In genomic region chr3:45537960-45538640, GRCh38 we compare ENCODE assay signal across 7 cellular contexts. TPM values are rescaled to one million over a fixed set of nuclear protein-coding genes. Genes with fewer than 3 reads are reported as not detected.
DNase-seq lines count a peak whose midpoint lies in the region; ATAC-seq and TF ChIP-seq lines count a peak whose summit lies in the region.

No MANE protein-coding gene starts in this region.

- H3K27me3 ChIP-seq in lower lobe of right lung (ENCODE audit: low read depth) (no peaks in the 10 kb centered on the region), upper lobe of left lung (no peaks in the 10 kb centered on the region), BE2C (no peaks in the 10 kb centered on the region)

- peak in 1 of 2 donors; percentile 11 for ATAC-seq in lower lobe of right lung
- ATAC-seq in upper lobe of left lung (ENCODE audit: low FRiP score in 2 of 2) = peak in 1 of 2 donors; percentile 62
- no peak for ATAC-seq in activated T-cell treated with anti-CD3 and anti-CD28 coated beads, Interleukin-2, amount 50 U/mL, for 72 hours (replicated peaks in 1 of 2)

- peak; percentile 35 for DNase-seq in NCI-H1694 (lab: John Stamatoyannopoulos, UW)
- DNase-seq in dermis microvascular lymphatic vessel endothelial cell (ENCODE audit: low read depth in 2 of 2) = peak; percentile 47 to 73
- no peak for DNase-seq in lower lobe of right lung
- DNase-seq in upper lobe of left lung = no peak
- DNase-seq in progenitor cell of endocrine pancreas (ENCODE audit: low spot score, unreplicated experiment) = no peak
- DNase-seq in activated T-cell treated with anti-CD3 and anti-CD28 coated beads, Interleukin-2, amount 50 U/mL, for 72 hours = no peak
- no peak for DNase-seq in BE2C

- no peaks in the 10 kb centered on the region for H3K27me3 Mint-ChIP-seq in progenitor cell of endocrine pancreas
- no peaks in the 10 kb centered on the region for H3K27me3 Mint-ChIP-seq in activated T-cell treated with anti-CD3 and anti-CD28 coated beads, Interleukin-2, amount 50 U/mL, for 72 hours (ENCODE audit: low read depth)

- H3K4me1 ChIP-seq in lower lobe of right lung = peaks cover 54% of the 10 kb centered on the region
- peaks cover 34 to 57% (median 53%) of the 10 kb centered on the region in 4 donors for H3K4me1 ChIP-seq in upper lobe of left lung
- no peaks in the 10 kb centered on the region for H3K4me1 ChIP-seq in BE2C

- H3K4me3 ChIP-seq in lower lobe of right lung = no peak overlapping the region
- no peak overlapping the region for H3K4me3 ChIP-seq in upper lobe of left lung
- no peak overlapping the region for H3K4me3 ChIP-seq in BE2C (ENCODE audit: low read depth, low read length)

- whole genome bisulfite sequencing in upper lobe of left lung, 2 donors = 37 to 46% methylated on average over 6 to 8 of the region's 8 CpGs

- H3K36me3 ChIP-seq in lower lobe of right lung = peaks cover 4% of the 10 kb centered on the region
- no peaks in the 10 kb centered on the region for H3K36me3 ChIP-seq in upper lobe of left lung
- no peaks in the 10 kb centered on the region for H3K36me3 ChIP-seq in BE2C

- H3K9me3 ChIP-seq in lower lobe of right lung (no peaks in the 10 kb centered on the region), upper lobe of left lung (no peaks in the 10 kb centered on the region), BE2C (no peaks in the 10 kb centered on the region)

- no peak overlapping the region for H3K4me3 Mint-ChIP-seq in progenitor cell of endocrine pancreas (ENCODE audit: low read depth)
- H3K4me3 Mint-ChIP-seq in activated T-cell treated with anti-CD3 and anti-CD28 coated beads, Interleukin-2, amount 50 U/mL, for 72 hours = no peak overlapping the region

- TF ChIP-seq CTCF in lower lobe of right lung (IDR thresholded peaks at IDR 0.05) = no peak
- TF ChIP-seq CTCF in upper lobe of left lung (IDR thresholded peaks at IDR 0.05) = no peak
- no peak for TF ChIP-seq CTCF in progenitor cell of endocrine pancreas (IDR thresholded peaks at IDR 0.05; ENCODE audit: unreplicated experiment)
- no peak for TF ChIP-seq CTCF in BE2C (IDR thresholded peaks at IDR 0.05; ENCODE audit: low read depth, low read length)

- TF ChIP-seq POLR2A in upper lobe of left lung (IDR thresholded peaks at IDR 0.05) = no peak

- no peaks in the 10 kb centered on the region for H3K9me3 Mint-ChIP-seq in progenitor cell of endocrine pancreas (ENCODE audit: low read depth)
- no peaks in the 10 kb centered on the region for H3K9me3 Mint-ChIP-seq in activated T-cell treated with anti-CD3 and anti-CD28 coated beads, Interleukin-2, amount 50 U/mL, for 72 hours

- intact Hi-C loops in lower lobe of right lung (cut with DNase I) = no loop called here

- no peak overlapping the region for H3K27ac Mint-ChIP-seq in progenitor cell of endocrine pancreas
- no peak overlapping the region for H3K27ac Mint-ChIP-seq in activated T-cell treated with anti-CD3 and anti-CD28 coated beads, Interleukin-2, amount 50 U/mL, for 72 hours

- peak overlapping the region; percentile 50 for H3K27ac ChIP-seq in lower lobe of right lung
- peak overlapping the region; percentile 11 to 69 (median 58) for H3K27ac ChIP-seq in upper lobe of left lung

- H3K4me1 Mint-ChIP-seq in progenitor cell of endocrine pancreas (ENCODE audit: low read depth) = peaks cover 4% of the 10 kb centered on the region
- H3K4me1 Mint-ChIP-seq in activated T-cell treated with anti-CD3 and anti-CD28 coated beads, Interleukin-2, amount 50 U/mL, for 72 hours (ENCODE audit: low read depth) = no peaks in the 10 kb centered on the region

- H3K36me3 Mint-ChIP-seq in progenitor cell of endocrine pancreas (ENCODE audit: insufficient read depth) = peaks cover 6% of the 10 kb centered on the region
- peaks cover 2 to 4% of the 10 kb centered on the region in 2 donors for H3K36me3 Mint-ChIP-seq in activated T-cell treated with anti-CD3 and anti-CD28 coated beads, Interleukin-2, amount 50 U/mL, for 72 hours (ENCODE audit: insufficient read depth in 2 of 2)

- TF ChIP-seq EP300 in upper lobe of left lung (IDR thresholded peaks at IDR 0.05) = no peak

RNA-seq across cellular contexts. Expression of gene LIMD1, which starts 56.5 kb away (rescaled TPM):
- 11.3 and 12.6 TPM in 2 replicates for total RNA-seq in dermis microvascular lymphatic vessel endothelial cell
- 80.6 TPM for total RNA-seq in lower lobe of right lung
- total RNA-seq in upper lobe of left lung = 100 to 1,000 TPM in 2 of 6 donors, 10 to 100 TPM in 4; 78.6 to 176 (median 87.8) TPM
- total RNA-seq in progenitor cell of endocrine pancreas = 31.3 and 32.5 TPM in 2 replicates
- total RNA-seq in activated T-cell treated with anti-CD3 and anti-CD28 coated beads, Interleukin-2, amount 50 U/mL, for 72 hours = 10 to 100 TPM; 32.3 to 33.7 TPM
- polyA plus RNA-seq in BE2C (2012; ENCODE audit: insufficient read depth, insufficient read length, low read depth) = 4.1 TPM

Comparison
In these comparisons a context has a peak if more than half of its experiments do, and no peak if none do; other contexts are left out.
1. DNase-seq: peak in NCI-H1694 (single experiment) and dermis microvascular lymphatic vessel endothelial cell (2 of 2); none in lower lobe of right lung (single experiment), upper lobe of left lung (0 of 2), progenitor cell of endocrine pancreas (single experiment), activated T-cell treated with anti-CD3 and anti-CD28 coated beads, Interleukin-2, amount 50 U/mL, for 72 hours (0 of 2) and BE2C (single experiment).